ENCODE assay signal across 12 cellular contexts in genomic region chr20:61753196-61753942, GRCh38.
A peak's percentile ranks its signal among the peaks of the same experiment; 100 is the strongest.
DNase-seq lines count a peak whose midpoint lies in the region; ATAC-seq, FAIRE-seq and TF ChIP-seq lines count a peak whose summit lies in the region.
"Had no signal": no experiment of that assay in that cellular context is flagged by ENCODE, and none has a peak within 500 bp of the region (broad histone marks: within the 10 kb centered on the region; RNA-seq: fewer than 3 reads in every experiment).

No MANE protein-coding gene starts in this region.

- peaks cover 3% of the 10 kb centered on the region for H3K4me1 Mint-ChIP-seq in mesothelial cell of epicardium
- H3K4me1 Mint-ChIP-seq: activated CD4-positive, alpha-beta T cell treated with anti-CD3 and anti-CD28 coated beads for 36 hours had no signal

- no peak for ATAC-seq in HG02623 (IDR thresholded peaks at IDR 0.05; ENCODE audit: unreplicated experiment)
- ATAC-seq in GM19328 (IDR thresholded peaks at IDR 0.05; ENCODE audit: unreplicated experiment): no peak
- ATAC-seq: activated CD4-positive, alpha-beta T cell treated with anti-CD3 and anti-CD28 coated beads for 36 hours; left colon had no signal

- H3K9me3 Mint-ChIP-seq in mesothelial cell of epicardium: peaks cover 19% of the 10 kb centered on the region

- no peaks in the 10 kb centered on the region for H3K36me3 ChIP-seq in bronchial epithelial cell (ENCODE audit: control insufficient read depth, insufficient read depth, low read length)
- no peaks in the 10 kb centered on the region for H3K36me3 ChIP-seq in kidney epithelial cell (ENCODE audit: control insufficient read depth, insufficient read depth, low read length)

- no peak for TF ChIP-seq CTCF in bronchial epithelial cell (IDR thresholded peaks at IDR 0.05; ENCODE audit: insufficient read depth, low read length, severe bottlenecking)
- no peak for TF ChIP-seq CTCF in kidney epithelial cell (IDR thresholded peaks at IDR 0.05; ENCODE audit: insufficient read depth, low read length, poor library complexity, severe bottlenecking)
- no peak for TF ChIP-seq CTCF in mesothelial cell of epicardium (IDR thresholded peaks at IDR 0.05; ENCODE audit: unreplicated experiment)

- H3K4me3 ChIP-seq in bronchial epithelial cell (ENCODE audit: low read depth, low read length) (no peak overlapping the region), kidney epithelial cell (ENCODE audit: low read depth, low read length) (no peak overlapping the region)

- H3K27me3 Mint-ChIP-seq in mesothelial cell of epicardium (ENCODE audit: low read depth): peaks cover 5% of the 10 kb centered on the region
- H3K27me3 Mint-ChIP-seq: activated CD4-positive, alpha-beta T cell treated with anti-CD3 and anti-CD28 coated beads for 36 hours had no signal

- no peaks in the 10 kb centered on the region for H3K36me3 Mint-ChIP-seq in mesothelial cell of epicardium

- DNase-seq in ACHN: peak; percentile 34
- DNase-seq in HS-5 (ENCODE audit: low read depth): peak; percentile 78
- peak; percentile 65 for DNase-seq in bronchial epithelial cell (ENCODE audit: low read depth)
- peak; percentile 59 for DNase-seq in kidney epithelial cell (ENCODE audit: low read depth)
- no peak for DNase-seq in NCI-H2196 (lab: John Stamatoyannopoulos, UW; ENCODE audit: unreplicated experiment)
- DNase-seq in mesothelial cell of epicardium (ENCODE audit: low spot score in 2 of 2, unreplicated experiment in 2 of 2): no peak
- DNase-seq: activated CD4-positive, alpha-beta T cell treated with anti-CD3 and anti-CD28 coated beads for 36 hours; activated naive CD4-positive, alpha-beta T cell treated with anti-CD3 and anti-CD28 coated beads, Interleukin-2, amount 50 U/mL, for 16 hours; left colon; Right ventricle myocardium superior had no signal

- no peak overlapping the region for H3K4me3 Mint-ChIP-seq in mesothelial cell of epicardium
- H3K4me3 Mint-ChIP-seq: activated CD4-positive, alpha-beta T cell treated with anti-CD3 and anti-CD28 coated beads for 36 hours had no signal

- no peak overlapping the region for H3K27ac Mint-ChIP-seq in mesothelial cell of epicardium
- H3K27ac Mint-ChIP-seq: activated CD4-positive, alpha-beta T cell treated with anti-CD3 and anti-CD28 coated beads for 36 hours had no signal

- FAIRE-seq in bronchial epithelial cell (lab: Jason Lieb, UNC): no peak

- H3K27me3 ChIP-seq in bronchial epithelial cell (ENCODE audit: control insufficient read depth, insufficient read depth, low read length): no peaks in the 10 kb centered on the region
- H3K27me3 ChIP-seq in kidney epithelial cell (ENCODE audit: control insufficient read depth, insufficient read depth, low read length): no peaks in the 10 kb centered on the region

- in situ Hi-C loops in ACHN (cut with HindIII; ENCODE audit: low pct_ligation_motif_present, low pct_unique_long_range_greater_than_20kb, low sequenced_read_pairs): no loop called here

Comparison
In these comparisons a context has a peak if more than half of its experiments do, and no peak if none do; other contexts are left out.
1. DNase-seq: peak in ACHN (single experiment), HS-5 (single experiment), bronchial epithelial cell (single experiment) and kidney epithelial cell (single experiment); none in NCI-H2196 (single experiment) and mesothelial cell of epicardium (0 of 2).